8 cellular contexts compared by ENCODE assay signal in genomic region chr22:43014062-43014875, GRCh38. TPM values are rescaled to one million over a fixed set of nuclear protein-coding genes. Genes with fewer than 3 reads are reported as not detected.
DNase-seq lines count a peak whose midpoint lies in the region; ATAC-seq and TF ChIP-seq lines count a peak whose summit lies in the region.

No MANE protein-coding gene starts in this region.

- H3K36me3 ChIP-seq in MG63, result no peaks in the 10 kb centered on the region
- H3K36me3 ChIP-seq in fibroblast of lung (ENCODE audit: control insufficient read depth, insufficient read depth, low read length), result no peaks in the 10 kb centered on the region
- no peaks in the 10 kb centered on the region for H3K36me3 ChIP-seq in neuronal stem cell (replicated peaks in 1 of 2; ENCODE audit: control insufficient read depth in 2 of 2, insufficient read depth in 2 of 2, low read length in 2 of 2)

- no peaks in the 10 kb centered on the region for H3K27me3 Mint-ChIP-seq in activated T-cell treated with anti-CD3 and anti-CD28 coated beads, Interleukin-2, amount 50 U/mL, for 24 hours

- H3K9me3 ChIP-seq in MG63 (no peaks in the 10 kb centered on the region), fibroblast of lung (ENCODE audit: control insufficient read depth, insufficient read depth, low read depth, low read length) (no peaks in the 10 kb centered on the region), neuronal stem cell (replicated peaks in 1 of 2; ENCODE audit: control insufficient read depth in 2 of 2, insufficient read depth in 1 of 2, low read depth in 1 of 2, low read length in 2 of 2) (peaks cover 0 to 5% of the 10 kb centered on the region in 2 donors)

- peaks cover 3% of the 10 kb centered on the region for H3K4me1 ChIP-seq in fibroblast of lung (ENCODE audit: control insufficient read depth, extremely low read depth, insufficient read depth, low read length)
- peaks cover 9 to 15% of the 10 kb centered on the region in 2 donors for H3K4me1 ChIP-seq in neuronal stem cell (ENCODE audit: control insufficient read depth in 2 of 2, insufficient read depth in 1 of 2, low read depth in 1 of 2, low read length in 2 of 2)

- ATAC-seq in GM18909 (IDR thresholded peaks at IDR 0.05; ENCODE audit: poor library complexity, unreplicated experiment) (peak; percentile 21), HG02623 (IDR thresholded peaks at IDR 0.05; ENCODE audit: unreplicated experiment) (no peak), GM18868 (IDR thresholded peaks at IDR 0.05; ENCODE audit: unreplicated experiment) (no peak)

- no peak overlapping the region for H2BK120ac ChIP-seq in neuronal stem cell (ENCODE audit: low read depth, low read length)

- H2BK5ac ChIP-seq in neuronal stem cell (ENCODE audit: low read length), result peak overlapping the region; percentile 17

- TF ChIP-seq CTCF in fibroblast of lung (conservative IDR thresholded peaks at IDR 0.05 in 1 of 2, IDR thresholded peaks at IDR 0.05 in 1 of 2; ENCODE audit: low read depth in 1 of 2, low read length in 2 of 2), result no peak

- H3K4me3 ChIP-seq in MG63 (peak overlapping the region; percentile 75), fibroblast of lung (replicated peaks in 1 of 4; ENCODE audit: control extremely low read depth in 1 of 4, insufficient read depth in 1 of 4, low read depth in 3 of 4, low read length in 4 of 4) (peak overlapping the region; percentile 73 to 85 (median 83)), neuronal stem cell (ENCODE audit: low read length in 2 of 2) (peak overlapping the region; percentile 90 to 100)

- peak overlapping the region; percentile 86 for H3K27ac Mint-ChIP-seq in activated T-cell treated with anti-CD3 and anti-CD28 coated beads, Interleukin-2, amount 50 U/mL, for 24 hours

- peak overlapping the region; percentile 91 for H3K4me3 Mint-ChIP-seq in activated T-cell treated with anti-CD3 and anti-CD28 coated beads, Interleukin-2, amount 50 U/mL, for 24 hours

- peaks cover 30% of the 10 kb centered on the region for H3K4me1 Mint-ChIP-seq in activated T-cell treated with anti-CD3 and anti-CD28 coated beads, Interleukin-2, amount 50 U/mL, for 24 hours (ENCODE audit: low read depth)

- no peak overlapping the region for H4K8ac ChIP-seq in neuronal stem cell (ENCODE audit: low read depth, low read length)

- H3K18ac ChIP-seq in neuronal stem cell (ENCODE audit: low read length), result peak overlapping the region; percentile 78

- no peak overlapping the region for H4K91ac ChIP-seq in neuronal stem cell (ENCODE audit: low read depth, low read length, poor library complexity)

- DNase-seq in ACHN (peak; percentile 43), MG63 (peak; percentile 53), fibroblast of lung (ENCODE audit: low read depth in 2 of 2) (peak in 1 of 2 donors; percentile 29), neuronal stem cell (ENCODE audit: low spot score) (peak; percentile 54)
- DNase-seq in activated T-cell treated with anti-CD3 and anti-CD28 coated beads, Interleukin-2, amount 50 U/mL, for 24 hours, result peak; percentile 55

- H3K79me2 ChIP-seq in fibroblast of lung (ENCODE audit: control insufficient read depth, insufficient read depth, low read length), result peaks cover 49% of the 10 kb centered on the region

- H2BK12ac ChIP-seq in neuronal stem cell (ENCODE audit: low read length), result no peak overlapping the region

- H3K27ac ChIP-seq in fibroblast of lung (ENCODE audit: insufficient read depth, low read length) (peak overlapping the region; percentile 73), neuronal stem cell (replicated peaks; ENCODE audit: low read length) (peak overlapping the region; percentile 84)

- in situ Hi-C loops in ACHN (cut with HindIII; ENCODE audit: low pct_ligation_motif_present, low pct_unique_long_range_greater_than_20kb, low sequenced_read_pairs), result no loop called here

- H3K27me3 ChIP-seq in MG63, result no peaks in the 10 kb centered on the region
- no peaks in the 10 kb centered on the region for H3K27me3 ChIP-seq in fibroblast of lung (ENCODE audit: control insufficient read depth, insufficient read depth, low read length)
- no peaks in the 10 kb centered on the region for H3K27me3 ChIP-seq in neuronal stem cell (ENCODE audit: control insufficient read depth in 3 of 3, insufficient read depth in 3 of 3, low read depth in 1 of 3, low read length in 3 of 3)

- H3K9ac ChIP-seq in fibroblast of lung (ENCODE audit: insufficient read depth, low read length) (peak overlapping the region; percentile 79), neuronal stem cell (ENCODE audit: low read depth, low read length, poor library complexity) (peak overlapping the region; percentile 96)

- H3K9me3 Mint-ChIP-seq in activated T-cell treated with anti-CD3 and anti-CD28 coated beads, Interleukin-2, amount 50 U/mL, for 24 hours, result no peaks in the 10 kb centered on the region

- no peaks in the 10 kb centered on the region for H4K20me1 ChIP-seq in fibroblast of lung (ENCODE audit: control insufficient read depth, extremely low read depth, insufficient read depth, low read length)

- WGBS in neuronal stem cell (ENCODE audit: extremely low coverage in 2 of 2, insufficient read length in 2 of 2, insufficient replicate concordance in 1 of 2), 2 donors, result no CpG with 5 or more reads among the region's 47 CpGs

- peaks cover 6% of the 10 kb centered on the region for H3K79me1 ChIP-seq in neuronal stem cell (ENCODE audit: low read depth, low read length)

- H2AFZ ChIP-seq in fibroblast of lung (ENCODE audit: low read length) (peak overlapping the region; percentile 5), neuronal stem cell (ENCODE audit: low read length) (peak overlapping the region; percentile 95)

- H3K14ac ChIP-seq in neuronal stem cell (ENCODE audit: low read length), result no peak overlapping the region

- peak overlapping the region; percentile 56 for H3K4ac ChIP-seq in neuronal stem cell (ENCODE audit: low read length)

- peak overlapping the region; percentile 19 for H2AK5ac ChIP-seq in neuronal stem cell (ENCODE audit: low read depth, low read length)

- H3K36me3 Mint-ChIP-seq in activated T-cell treated with anti-CD3 and anti-CD28 coated beads, Interleukin-2, amount 50 U/mL, for 24 hours (ENCODE audit: low read depth), result peaks cover 2% of the 10 kb centered on the region

- H3K4me2 ChIP-seq in fibroblast of lung (ENCODE audit: extremely low read depth, insufficient read depth, low read length), result peak overlapping the region; percentile 83
- peak overlapping the region; percentile 78 for H3K4me2 ChIP-seq in neuronal stem cell (ENCODE audit: insufficient read depth, low read length, poor library complexity, severe bottlenecking)

- H3K23ac ChIP-seq in neuronal stem cell (ENCODE audit: low read depth, low read length, poor library complexity), result peak overlapping the region; percentile 75

- H2BK15ac ChIP-seq in neuronal stem cell (ENCODE audit: low read length), result no peak overlapping the region

RNA-seq across cellular contexts. Expression of gene PACSIN2, which starts 0.7 kb away (rescaled TPM):
- 45.4 and 46.2 TPM in 2 replicates for total RNA-seq in MG63 (2014; rRNA removed; shearing (Covaris generic); ENCODE audit: low replicate concordance)
- 25.4 and 30.1 TPM in 2 replicates for total RNA-seq in fibroblast of lung
- 41.4 and 55.3 TPM in 2 replicates for polyA plus RNA-seq in fibroblast of lung
- polyA plus RNA-seq in fibroblast of lung (2012), result 28.6 and 40.8 TPM in 2 replicates
- 18.3 and 26.8 TPM in 2 replicates for polyA minus RNA-seq in fibroblast of lung (ENCODE audit: low replicate concordance)
- 34.2 TPM for polyA plus RNA-seq in neuronal stem cell (2013, experiment 1 of 2)
- polyA plus RNA-seq in neuronal stem cell (2013, experiment 2 of 2), result 34.2 TPM
